26 cellular contexts compared by ENCODE assay signal in the genomic region with DNA sequence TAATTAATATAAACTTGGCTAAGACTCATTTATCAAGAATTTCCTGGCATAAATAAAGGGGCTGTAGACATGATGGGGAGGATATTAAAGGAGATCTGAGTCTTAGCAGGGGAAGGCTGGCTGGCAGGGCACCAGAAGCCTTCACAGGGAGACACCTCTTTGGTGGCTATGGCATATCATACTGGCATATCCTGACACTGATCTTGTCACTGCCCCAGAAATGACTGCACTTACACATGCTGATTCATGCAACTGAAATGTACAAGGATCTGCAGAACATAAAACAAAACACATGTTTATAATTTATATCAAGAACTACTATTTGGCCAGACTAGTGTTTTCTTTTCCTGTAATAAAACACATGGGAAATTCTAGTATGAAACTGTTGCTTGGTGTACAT. TPM values are rescaled to one million over a fixed set of nuclear protein-coding genes. Genes with fewer than 3 reads are reported as not detected.
A peak's percentile ranks its signal among the peaks of the same experiment; 100 is the strongest.
DNase-seq lines count a peak whose midpoint lies in the region; ATAC-seq and TF ChIP-seq lines count a peak whose summit lies in the region.
"Had no signal": no experiment of that assay in that cellular context is flagged by ENCODE, and none has a peak within 500 bp of the region (broad histone marks: within the 10 kb centered on the region; RNA-seq: fewer than 3 reads in every experiment).

No MANE protein-coding gene starts in this region.

- no peak overlapping the region for H3K4me3 ChIP-seq in PC-3 (ENCODE audit: low read length)
- H3K4me3 ChIP-seq: body of pancreas, skin epidermis had no signal

- H2AFZ ChIP-seq in PC-3 (ENCODE audit: low read length), result no peak overlapping the region

- POLR2A ChIA-PET in PC-3 (lab: Charles Lee; ENCODE audit: unreplicated experiment), result no interaction called here

- BruUV-seq in PC-3 (replicated peaks; lab: Mats Ljungman, UMichigan), result no TSS peak

- no peaks in the 10 kb centered on the region for H3K9me2 ChIP-seq in PC-3 (replicated peaks; ENCODE audit: low read length)

- no peaks in the 10 kb centered on the region for H3K27me3 ChIP-seq in PC-3 (ENCODE audit: low read length)
- H3K27me3 ChIP-seq: body of pancreas, neutrophil had no signal

- H3K4me3 Mint-ChIP-seq in osteocyte (ENCODE audit: unreplicated experiment), result no peak overlapping the region
- H3K4me3 Mint-ChIP-seq in activated T-cell treated with anti-CD3 and anti-CD28 coated beads, Interleukin-2, amount 50 U/mL, for 4 hours, result no peak overlapping the region
- H3K4me3 Mint-ChIP-seq: H9; stimulated activated effector memory CD8-positive, alpha-beta T cell treated with anti-CD3 and anti-CD28 coated beads, Interleukin-12 subunit alpha, Interleukin-12 subunit beta, amount 100 ng/mL, for 72 hours; type B pancreatic cell had no signal

- intact Hi-C loops in PC-3 (cut with micrococcal nuclease), result no loop called here

- peak; percentile 83 for DNase-seq in EH (ENCODE audit: low read depth)
- peak; percentile 12 for DNase-seq in PC-3
- peak; percentile 2 for DNase-seq in dermis blood vessel endothelial cell
- DNase-seq in osteocyte (ENCODE audit: extremely low spot score, unreplicated experiment), result no peak
- DNase-seq in activated gamma-delta T cell treated with Interleukin-2 at 50 U/mL for 16 hours, result no peak
- DNase-seq in activated T-cell treated with anti-CD3 and anti-CD28 coated beads, Interleukin-2, amount 50 U/mL, for 4 hours, result no peak
- no peak for DNase-seq in GM20000 (ENCODE audit: low spot score)
- DNase-seq: activated effector memory CD4-positive, alpha-beta T cell treated with anti-CD3 and anti-CD28 coated beads, Interleukin-2, amount 50 U/mL, for 16 hours; body of pancreas; C1 segment of cervical spinal cord; DMS53; effector memory CD4-positive, alpha-beta T cell; H9; head of caudate nucleus; kidney; MM.1S; NCI-H187 treated with DMSO at 0.1 percent for 48 hours; NCI-H524 had no signal

- H3K9ac ChIP-seq in PC-3 (ENCODE audit: low read length), result no peak overlapping the region

- H3K9me3 Mint-ChIP-seq in osteocyte (ENCODE audit: unreplicated experiment), result no peaks in the 10 kb centered on the region
- no peaks in the 10 kb centered on the region for H3K9me3 Mint-ChIP-seq in activated T-cell treated with anti-CD3 and anti-CD28 coated beads, Interleukin-2, amount 50 U/mL, for 4 hours
- H3K9me3 Mint-ChIP-seq: H9; stimulated activated effector memory CD8-positive, alpha-beta T cell treated with anti-CD3 and anti-CD28 coated beads, Interleukin-12 subunit alpha, Interleukin-12 subunit beta, amount 100 ng/mL, for 72 hours had no signal

- CTCF ChIA-PET in PC-3 (lab: Charles Lee), result no interaction called here

- no peaks in the 10 kb centered on the region for H3K36me3 Mint-ChIP-seq in osteocyte (ENCODE audit: unreplicated experiment)
- H3K36me3 Mint-ChIP-seq in activated T-cell treated with anti-CD3 and anti-CD28 coated beads, Interleukin-2, amount 50 U/mL, for 4 hours (ENCODE audit: insufficient read depth), result no peaks in the 10 kb centered on the region
- H3K36me3 Mint-ChIP-seq: stimulated activated effector memory CD8-positive, alpha-beta T cell treated with anti-CD3 and anti-CD28 coated beads, Interleukin-12 subunit alpha, Interleukin-12 subunit beta, amount 100 ng/mL, for 72 hours; type B pancreatic cell had no signal

- H3K4me1 Mint-ChIP-seq in osteocyte (ENCODE audit: unreplicated experiment), result peaks cover 19% of the 10 kb centered on the region
- H3K4me1 Mint-ChIP-seq in activated T-cell treated with anti-CD3 and anti-CD28 coated beads, Interleukin-2, amount 50 U/mL, for 4 hours (ENCODE audit: low read depth), result peaks cover 5% of the 10 kb centered on the region

- peak overlapping the region; percentile 32 for H3K27ac Mint-ChIP-seq in osteocyte (ENCODE audit: unreplicated experiment)
- H3K27ac Mint-ChIP-seq: H9; stimulated activated effector memory CD8-positive, alpha-beta T cell treated with anti-CD3 and anti-CD28 coated beads, Interleukin-12 subunit alpha, Interleukin-12 subunit beta, amount 100 ng/mL, for 72 hours; type B pancreatic cell had no signal

- H3F3A ChIP-seq in PC-3 (ENCODE audit: low read length, unreplicated experiment), result no peaks in the 10 kb centered on the region

- no peaks in the 10 kb centered on the region for H4K20me1 ChIP-seq in PC-3 (ENCODE audit: low read length)

- 0 out of 2 replicates have a peak, but pooled peaks cover 6% of the 10 kb centered on the region for H3K4me1 ChIP-seq in PC-3 (ENCODE audit: insufficient read depth, low read length)
- H3K4me1 ChIP-seq: body of pancreas had no signal

- H3K9me3 ChIP-seq in PC-3 (ENCODE audit: low read length), result no peaks in the 10 kb centered on the region
- H3K9me3 ChIP-seq: neutrophil had no signal

- no peak overlapping the region for H3K27ac ChIP-seq in PC-3 (ENCODE audit: low read length)
- H3K27ac ChIP-seq: body of pancreas, neutrophil, skin epidermis, VCaP had no signal

- H3K4me2 ChIP-seq in PC-3 (ENCODE audit: low read length), result no peak overlapping the region

- ATAC-seq in PC-3 (no peak), HG03565 (IDR thresholded peaks at IDR 0.05; ENCODE audit: unreplicated experiment) (no peak)
- no peak for ATAC-seq in activated T-cell treated with anti-CD3 and anti-CD28 coated beads, Interleukin-2, amount 50 U/mL, for 4 hours
- ATAC-seq: body of pancreas; Panc1; stimulated activated effector memory CD8-positive, alpha-beta T cell treated with anti-CD3 and anti-CD28 coated beads, Interleukin-12 subunit alpha, Interleukin-12 subunit beta, amount 100 ng/mL, for 72 hours had no signal

- no peak for TF ChIP-seq CTCF in PC-3 (conservative IDR thresholded peaks at IDR 0.05; ENCODE audit: low read depth, low read length)
- TF ChIP-seq CTCF in osteocyte (IDR thresholded peaks at IDR 0.05), result no peak
- TF ChIP-seq CTCF in GM20000 (IDR thresholded peaks at IDR 0.05; ENCODE audit: extremely low read depth, missing control alignments), result no peak

- H3K27me3 Mint-ChIP-seq in osteocyte (ENCODE audit: unreplicated experiment), result no peaks in the 10 kb centered on the region
- H3K27me3 Mint-ChIP-seq in activated T-cell treated with anti-CD3 and anti-CD28 coated beads, Interleukin-2, amount 50 U/mL, for 4 hours (ENCODE audit: low read depth), result no peaks in the 10 kb centered on the region
- H3K27me3 Mint-ChIP-seq: type B pancreatic cell had no signal

- H3K79me2 ChIP-seq in PC-3 (ENCODE audit: low read length), result no peaks in the 10 kb centered on the region

- no peaks in the 10 kb centered on the region for H3K36me3 ChIP-seq in PC-3 (ENCODE audit: low read depth, low read length)
- H3K36me3 ChIP-seq: neutrophil had no signal

RNA-seq across cellular contexts. Expression of gene LIPN, which starts 5.5 kb away (rescaled TPM):
- total RNA-seq in PC-3 (2014; rRNA removed) (not detected in 2 replicates), dermis blood vessel endothelial cell (not detected in 2 replicates), osteocyte (not detected in 2 replicates)
- total RNA-seq in activated T-cell treated with anti-CD3 and anti-CD28 coated beads, Interleukin-2, amount 50 U/mL, for 4 hours, result not detected
- total RNA-seq: activated CD8-positive, alpha-beta memory T cell treated with anti-CD3 and anti-CD28 coated beads for 36 hours; body of pancreas; H9 had no signal

RNA-seq across cellular contexts. Expression of gene LIPK, which starts 48.2 kb away (rescaled TPM):
- total RNA-seq in PC-3 (2014; rRNA removed), result not detected in 2 replicates
- not detected in 2 replicates for total RNA-seq in dermis blood vessel endothelial cell
- total RNA-seq in osteocyte, result not detected in 2 replicates
- total RNA-seq in activated T-cell treated with anti-CD3 and anti-CD28 coated beads, Interleukin-2, amount 50 U/mL, for 4 hours, result not detected
- total RNA-seq: activated CD8-positive, alpha-beta memory T cell treated with anti-CD3 and anti-CD28 coated beads for 36 hours; body of pancreas; H9; kidney had no signal

RNA-seq across cellular contexts. Expression of gene LIPM, which starts 48.3 kb away (rescaled TPM):
- total RNA-seq in PC-3 (2014; rRNA removed) (not detected in 2 replicates), dermis blood vessel endothelial cell (not detected in 2 replicates), osteocyte (not detected in 2 replicates)
- total RNA-seq in activated T-cell treated with anti-CD3 and anti-CD28 coated beads, Interleukin-2, amount 50 U/mL, for 4 hours, result not detected
- total RNA-seq: activated CD8-positive, alpha-beta memory T cell treated with anti-CD3 and anti-CD28 coated beads for 36 hours; body of pancreas; H9; kidney had no signal

Comparison
In these comparisons a context has a peak if more than half of its experiments do, and no peak if none do; other contexts are left out.
1. DNase-seq: peak in EH (single experiment), PC-3 (single experiment) and dermis blood vessel endothelial cell (single experiment); none in osteocyte (single experiment), activated gamma-delta T cell treated with Interleukin-2 at 50 U/mL for 16 hours (single experiment), activated T-cell treated with anti-CD3 and anti-CD28 coated beads, Interleukin-2, amount 50 U/mL, for 4 hours (single experiment) and GM20000 (single experiment).